Comparison of ENCODE assay signal across 8 cellular contexts in the genomic region with DNA sequence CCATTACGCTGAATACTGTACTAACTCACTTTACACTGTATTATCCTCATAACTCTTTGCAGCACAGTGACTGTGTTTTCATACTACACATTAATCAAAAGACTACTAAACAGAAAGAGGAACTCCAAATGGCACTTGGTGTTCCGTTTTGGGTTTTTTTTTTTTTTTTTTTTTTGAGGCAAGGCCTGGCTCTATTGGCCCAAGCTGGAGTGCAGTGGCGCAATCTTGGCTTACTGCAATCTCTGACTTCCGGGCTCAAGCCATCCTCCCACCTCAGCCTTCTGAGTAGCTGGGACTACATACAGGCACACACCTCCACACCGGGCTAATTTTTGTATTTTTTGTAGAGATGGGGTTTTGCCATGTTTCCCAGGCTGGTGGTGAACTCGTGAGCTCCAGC. TPM values are rescaled to one million over a fixed set of nuclear protein-coding genes. Genes with fewer than 3 reads are reported as not detected.
DNase-seq lines count a peak whose midpoint lies in the region; ATAC-seq and TF ChIP-seq lines count a peak whose summit lies in the region.

No MANE protein-coding gene starts in this region.

- intact Hi-C loops in lower lobe of right lung (cut with DNase I), result no loop called here

- no peaks in the 10 kb centered on the region for H3K27me3 ChIP-seq in lower lobe of right lung (ENCODE audit: low read depth)

- H3K4me1 ChIP-seq in lower lobe of right lung, result peaks cover 27% of the 10 kb centered on the region

- no peaks in the 10 kb centered on the region for H3K36me3 ChIP-seq in lower lobe of right lung

- TF ChIP-seq CTCF in lower lobe of right lung (IDR thresholded peaks at IDR 0.05), result no peak

- H3K4me3 ChIP-seq in lower lobe of right lung, result no peak overlapping the region

- peak overlapping the region; percentile 34 for H3K27ac ChIP-seq in lower lobe of right lung

- DNase-seq in SIG-M5 treated with dmso at 0.1 percent for 504 hours (lab: John Stamatoyannopoulos, UW; ENCODE audit: unreplicated experiment) (peak; percentile 80), lower lobe of right lung (peak; percentile 86), HK-2 (ENCODE audit: unreplicated experiment) (no peak), DMS79 (lab: John Stamatoyannopoulos, UW) (no peak), OCI-M2 (lab: John Stamatoyannopoulos, UW; ENCODE audit: unreplicated experiment) (no peak)
- DNase-seq in stimulated activated CD4-positive, alpha-beta T cell treated with anti-CD3 and anti-CD28 coated beads, Interleukin-2, amount 100 ng/mL, for 48 hours, result no peak

- no peaks in the 10 kb centered on the region for H3K9me3 ChIP-seq in lower lobe of right lung

- ATAC-seq in GM19023 (IDR thresholded peaks at IDR 0.05; ENCODE audit: unreplicated experiment) (peak; percentile 85), HG02884 (IDR thresholded peaks at IDR 0.05; ENCODE audit: unreplicated experiment) (peak; percentile 89), lower lobe of right lung (peak; percentile 86 to 88)

RNA-seq across cellular contexts. Expression of a gene that starts 10.7 kb away (rescaled TPM):
- 20.6 TPM for total RNA-seq in lower lobe of right lung

Comparison
In these comparisons a context has a peak if more than half of its experiments do, and no peak if none do; other contexts are left out.
1. DNase-seq: peak in SIG-M5 treated with dmso at 0.1 percent for 504 hours (single experiment) and lower lobe of right lung (single experiment); none in HK-2 (single experiment), stimulated activated CD4-positive, alpha-beta T cell treated with anti-CD3 and anti-CD28 coated beads, Interleukin-2, amount 100 ng/mL, for 48 hours (0 of 2), DMS79 (single experiment) and OCI-M2 (single experiment).
2. Peak in every context shown above with its lines, with median percentiles within 50 percentile points of each other: ATAC-seq.